12 cellular contexts compared by ENCODE assay signal in the genomic region with DNA sequence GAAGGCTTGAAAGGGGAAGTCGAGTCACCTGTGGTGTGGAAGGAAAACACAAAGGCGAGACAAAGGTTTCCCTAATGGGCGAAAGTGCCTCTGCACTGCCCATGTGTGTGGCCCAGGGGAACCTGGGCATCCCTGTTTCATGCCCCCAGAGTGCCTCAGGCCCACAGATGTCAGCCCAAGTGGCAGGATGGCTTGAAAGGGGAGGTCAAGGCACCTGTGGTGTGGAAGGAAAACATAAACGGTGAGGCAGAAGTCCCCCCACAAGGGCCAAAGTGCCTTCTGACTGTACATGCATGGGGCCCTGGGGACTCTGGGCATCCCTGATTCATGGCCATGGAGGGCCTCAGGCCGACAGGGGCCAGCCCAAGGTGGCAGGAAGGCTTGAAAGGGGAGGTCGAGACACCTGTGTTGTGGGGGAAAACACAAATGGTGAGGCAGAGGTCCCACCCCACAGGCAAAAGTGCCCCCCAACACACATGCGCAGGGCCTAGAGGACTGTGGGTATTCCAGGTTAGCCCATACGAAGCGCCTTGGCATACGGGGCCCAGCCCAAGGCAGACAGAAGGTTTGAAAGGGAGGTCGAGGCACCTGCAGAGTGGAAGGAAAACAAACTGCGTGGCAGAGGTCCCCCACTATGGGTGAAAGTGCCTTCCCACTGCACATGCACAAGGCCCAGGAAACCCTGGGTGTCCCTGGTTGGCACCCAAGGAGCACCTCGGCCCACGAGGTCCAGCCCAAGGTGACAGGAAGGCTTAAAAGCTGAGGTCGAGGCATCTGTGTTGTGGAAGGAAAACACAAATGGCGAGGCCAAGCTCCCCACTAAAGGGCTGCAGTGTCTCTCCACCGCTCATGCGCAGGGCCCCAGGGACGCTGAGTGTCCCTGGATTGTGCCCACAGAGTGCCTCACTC.
DNase-seq lines count a peak whose midpoint lies in the region; ATAC-seq and TF ChIP-seq lines count a peak whose summit lies in the region.
"Had no signal": no experiment of that assay in that cellular context is flagged by ENCODE, and none has a peak within 500 bp of the region (broad histone marks: within the 10 kb centered on the region; RNA-seq: fewer than 3 reads in every experiment).

No MANE protein-coding gene starts in this region.

- intact Hi-C loops in breast epithelium (cut with DNase I; ENCODE audit: low total_unique reads) (no loop called here), mammary epithelial cell (cut with micrococcal nuclease) (no loop called here), dorsolateral prefrontal cortex (cut with DNase I) (no loop called here), mucosa of descending colon (cut with DNase I, micrococcal nuclease) (no loop called here)

- TF ChIP-seq POLR2A in breast epithelium (IDR thresholded peaks at IDR 0.05) = no peak

- H3K27me3 ChIP-seq in breast epithelium = no peaks in the 10 kb centered on the region
- H3K27me3 ChIP-seq in mammary epithelial cell (ENCODE audit: insufficient read depth, low read length) = no peaks in the 10 kb centered on the region
- peaks cover 0 to 12% (median 0%) of the 10 kb centered on the region in 45 donors for H3K27me3 ChIP-seq in dorsolateral prefrontal cortex

- H2AFZ ChIP-seq in mammary epithelial cell (ENCODE audit: low read depth, low read length) = no peak overlapping the region

- dilution Hi-C loops in mammary epithelial cell (cut with HindIII; ENCODE audit: low sequenced_read_pairs) = loop anchor here (5.0 to 25.0 kb wide), 3 partner anchors 52 to 130 kb away; no protein-coding TSS in a partner anchor

- BruUV-seq in mammary epithelial cell (replicated peaks; lab: Mats Ljungman, UMichigan) = no TSS peak

- H3K27ac ChIP-seq in breast epithelium (no peak overlapping the region), mammary epithelial cell (ENCODE audit: insufficient read depth, low read depth, low read length) (no peak overlapping the region), dorsolateral prefrontal cortex (no peak overlapping the region)

- in situ Hi-C loops in mammary epithelial cell (cut with MboI; ENCODE audit: low sequenced_read_pairs in 2 of 2) = no loop called here

- CTCF ChIA-PET in mammary epithelial cell (lab: Charles Lee; ENCODE audit: low non-redundant PET) = no interaction called here

- WGBS in mammary epithelial cell (ENCODE audit: low coverage, missing lambda C conversion rate) = 75% methylated on average over 11 of the region's 19 CpGs

- peaks cover 94 to 97% of the 10 kb centered on the region in 2 donors for H3K9me3 ChIP-seq in breast epithelium
- H3K9me3 ChIP-seq in mammary epithelial cell (replicated peaks; ENCODE audit: insufficient read depth, low read length) = peaks cover 39% of the 10 kb centered on the region
- H3K9me3 ChIP-seq in mucosa of descending colon = peaks cover 100% of the 10 kb centered on the region

- peak; percentile 8 to 22 for DNase-seq in breast epithelium (ENCODE audit: low spot score in 2 of 2)
- DNase-seq in mammary epithelial cell = no peak
- DNase-seq in dorsolateral prefrontal cortex = peak in 9 of 10 donors; percentile 0 to 24 (median 10)
- peak in 2 of 3 donors; percentile 1 to 25 for DNase-seq in mucosa of descending colon
- peak; percentile 20 for DNase-seq in ureter (ENCODE audit: low spot score)
- DNase-seq in NCI-H69 (lab: John Stamatoyannopoulos, UW) = no peak
- DNase-seq: cortex of kidney, foreskin fibroblast, NCI-H510A, SHP77 had no signal

- H3K4me2 ChIP-seq in mammary epithelial cell (ENCODE audit: insufficient read depth, low read depth, low read length) = no peak overlapping the region

- TF ChIP-seq CTCF in breast epithelium (IDR thresholded peaks at IDR 0.05) (no peak), mammary epithelial cell (conservative IDR thresholded peaks at IDR 0.05 in 1 of 2, IDR thresholded peaks at IDR 0.05 in 1 of 2; ENCODE audit: extremely low read depth in 1 of 2, insufficient read depth in 1 of 2, low read depth in 1 of 2, low read length in 2 of 2) (no peak), dorsolateral prefrontal cortex (IDR thresholded peaks at IDR 0.05 in 54 of 56, conservative IDR thresholded peaks at IDR 0.05 in 2 of 56; ENCODE audit: low read depth in 1 of 56, partially characterized antibody in 56 of 56) (no peak), mucosa of descending colon (IDR thresholded peaks at IDR 0.05) (no peak)

- H3K4me1 ChIP-seq in breast epithelium (no peaks in the 10 kb centered on the region), mammary epithelial cell (ENCODE audit: insufficient read depth, low read length) (no peaks in the 10 kb centered on the region), mucosa of descending colon (ENCODE audit: low read depth) (no peaks in the 10 kb centered on the region)

- H4K20me1 ChIP-seq in mammary epithelial cell (ENCODE audit: insufficient read depth, low read length) = no peaks in the 10 kb centered on the region

- no peaks in the 10 kb centered on the region for H3K79me2 ChIP-seq in mammary epithelial cell (ENCODE audit: insufficient read depth, low read length)

- no peak overlapping the region for H3K9ac ChIP-seq in mammary epithelial cell (ENCODE audit: insufficient read depth, low read length)

- ATAC-seq in mucosa of descending colon (no peak), HG03432 (IDR thresholded peaks at IDR 0.05; ENCODE audit: unreplicated experiment) (no peak), HG03280 (IDR thresholded peaks at IDR 0.05; ENCODE audit: unreplicated experiment) (no peak)

- no peak overlapping the region for H3K4me3 ChIP-seq in breast epithelium
- H3K4me3 ChIP-seq in mammary epithelial cell (replicated peaks in 1 of 3; ENCODE audit: insufficient read depth in 1 of 3, low read depth in 2 of 3, low read length in 3 of 3) = no peak overlapping the region
- H3K4me3 ChIP-seq in dorsolateral prefrontal cortex = no peak overlapping the region
- H3K4me3 ChIP-seq in mucosa of descending colon = no peak overlapping the region

- H3K36me3 ChIP-seq in breast epithelium = no peaks in the 10 kb centered on the region
- no peaks in the 10 kb centered on the region for H3K36me3 ChIP-seq in mammary epithelial cell (ENCODE audit: insufficient read depth, low read length)
- no peaks in the 10 kb centered on the region for H3K36me3 ChIP-seq in mucosa of descending colon (ENCODE audit: low read depth)

Comparison
In these comparisons a context has a peak if more than half of its experiments do, and no peak if none do; other contexts are left out.
1. DNase-seq: peak in breast epithelium (2 of 2), dorsolateral prefrontal cortex (9 of 10), mucosa of descending colon (2 of 3) and ureter (single experiment); none in mammary epithelial cell (single experiment) and NCI-H69 (single experiment).